ENCODE assay signal across 25 cellular contexts in the genomic region with DNA sequence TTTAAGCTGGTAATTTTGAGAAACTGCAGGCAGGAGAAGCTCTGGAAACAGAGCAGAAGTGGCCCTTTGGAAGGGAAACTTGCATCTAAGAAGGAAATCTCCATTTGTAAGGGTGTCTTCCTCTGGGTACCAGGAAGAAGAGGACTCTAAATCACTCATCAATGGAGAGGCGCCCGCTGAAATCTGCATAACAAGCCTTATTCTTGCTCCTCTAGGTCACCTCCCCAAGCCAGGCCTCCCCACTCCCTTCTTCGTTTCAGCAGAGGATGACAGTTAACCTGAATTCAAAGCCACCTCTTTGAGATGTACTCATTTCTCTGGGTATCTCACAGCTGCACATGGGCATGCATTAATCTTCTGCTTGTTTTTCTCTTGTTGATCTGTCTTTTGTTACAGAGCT. TPM values are rescaled to one million over a fixed set of nuclear protein-coding genes. Genes with fewer than 3 reads are reported as not detected.
"Had no signal": no experiment of that assay in that cellular context is flagged by ENCODE, and none has a peak within 500 bp of the region (broad histone marks: within the 10 kb centered on the region; RNA-seq: fewer than 3 reads in every experiment).

No MANE protein-coding gene starts in this region.

- H3K9me3 ChIP-seq: lower lobe of right lung, tibial artery had no signal

- H3K27ac ChIP-seq: foreskin keratinocyte, lower lobe of right lung, tibial artery, VCaP had no signal

- H3K4me1 ChIP-seq: foreskin keratinocyte, lower lobe of right lung, tibial artery had no signal

- H3K4me1 Mint-ChIP-seq: activated naive CD8-positive, alpha-beta T cell treated with anti-CD3 and anti-CD28 coated beads, Interleukin-2, amount 50 U/mL, for 24 hours; immature natural killer cell; stimulated activated effector memory CD8-positive, alpha-beta T cell treated with anti-CD3 and anti-CD28 coated beads, Interleukin-12 subunit alpha, Interleukin-12 subunit beta, amount 100 ng/mL, for 72 hours; stimulated activated naive CD8-positive, alpha-beta T cell treated with anti-CD3 and anti-CD28 coated beads, Interleukin-15, amount 100 ng/mL, for 72 hours had no signal

- DNase-seq: activated CD4-positive, alpha-beta T cell treated with anti-CD3 and anti-CD28 coated beads for 1 hour; activated CD4-positive, alpha-beta T cell treated with anti-CD3 and anti-CD28 coated beads, Interleukin-2, amount 50 U/mL, for 1 hour; activated CD8-positive, alpha-beta T cell treated with anti-CD3 and anti-CD28 coated beads, Interleukin-2, amount 10 ng/mL, durations not matched to agents 7 days and 5 days; activated gamma-delta T cell; activated naive CD4-positive, alpha-beta T cell treated with anti-CD3 and anti-CD28 coated beads, Interleukin-2, amount 50 U/mL, for 16 hours; activated naive CD8-positive, alpha-beta T cell treated with anti-CD3 and anti-CD28 coated beads, Interleukin-2, amount 50 U/mL, for 24 hours; erythroblast; foreskin keratinocyte; immature natural killer cell; lower lobe of right lung; naive B cell; posterior cingulate gyrus; small intestine; stimulated activated CD4-positive, alpha-beta T cell treated with anti-CD3 and anti-CD28 coated beads, Interleukin-2, amount 100 ng/mL, for 24 hours; stimulated activated naive CD8-positive, alpha-beta T cell treated with anti-CD3 and anti-CD28 coated beads, Interleukin-15, amount 100 ng/mL, for 72 hours; tibial artery had no signal

- H3K27ac Mint-ChIP-seq: activated CD8-positive, alpha-beta T cell treated with anti-CD3 and anti-CD28 coated beads, Interleukin-2, amount 10 ng/mL, durations not matched to agents 7 days and 5 days; activated naive CD8-positive, alpha-beta T cell treated with anti-CD3 and anti-CD28 coated beads, Interleukin-2, amount 50 U/mL, for 24 hours; activated T-helper 1 cell treated with anti-CD3 and anti-CD28 coated beads, Interleukin-12 subunit alpha, Interleukin-12 subunit beta, Interleukin-2, Interleukin-4 antibody, amounts not matched to agents 30 ng/mL and 10 ng/mL and 1 ng/mL, durations not matched to agents 14 hours and 24 hours and 36 hours; brain; immature natural killer cell; naive B cell; stimulated activated effector memory CD8-positive, alpha-beta T cell treated with anti-CD3 and anti-CD28 coated beads, Interleukin-12 subunit alpha, Interleukin-12 subunit beta, amount 100 ng/mL, for 72 hours; stimulated activated naive CD8-positive, alpha-beta T cell treated with anti-CD3 and anti-CD28 coated beads, Interleukin-15, amount 100 ng/mL, for 72 hours; T-helper 2 cell treated with Interferon-gamma antibody and Interleukin-4, amounts not matched to agents 5 μg/mL and 100 μg/mL, for 36 hours had no signal

- H3K36me3 ChIP-seq: lower lobe of right lung, tibial artery had no signal

- H3K27me3 Mint-ChIP-seq: activated naive CD8-positive, alpha-beta T cell treated with anti-CD3 and anti-CD28 coated beads, Interleukin-2, amount 50 U/mL, for 24 hours; brain; naive B cell had no signal

- ATAC-seq: activated CD8-positive, alpha-beta T cell treated with anti-CD3 and anti-CD28 coated beads, Interleukin-2, amount 10 ng/mL, durations not matched to agents 7 days and 5 days; activated naive CD8-positive, alpha-beta T cell treated with anti-CD3 and anti-CD28 coated beads, Interleukin-2, amount 50 U/mL, for 24 hours; foreskin keratinocyte; left lobe of liver; lower lobe of right lung; sciatic nerve; stimulated activated effector memory CD8-positive, alpha-beta T cell treated with anti-CD3 and anti-CD28 coated beads, Interleukin-12 subunit alpha, Interleukin-12 subunit beta, amount 100 ng/mL, for 72 hours; stimulated activated naive CD8-positive, alpha-beta T cell treated with anti-CD3 and anti-CD28 coated beads, Interleukin-15, amount 100 ng/mL, for 72 hours had no signal

- H3K4me3 ChIP-seq: lower lobe of right lung, tibial artery had no signal

- H3K27me3 ChIP-seq: foreskin keratinocyte, tibial artery had no signal

- H3K36me3 Mint-ChIP-seq: brain; naive B cell; stimulated activated effector memory CD8-positive, alpha-beta T cell treated with anti-CD3 and anti-CD28 coated beads, Interleukin-12 subunit alpha, Interleukin-12 subunit beta, amount 100 ng/mL, for 72 hours had no signal

- H3K4me3 Mint-ChIP-seq: activated CD8-positive, alpha-beta T cell treated with anti-CD3 and anti-CD28 coated beads, Interleukin-2, amount 10 ng/mL, durations not matched to agents 7 days and 5 days; activated naive CD8-positive, alpha-beta T cell treated with anti-CD3 and anti-CD28 coated beads, Interleukin-2, amount 50 U/mL, for 24 hours; activated T-helper 1 cell treated with anti-CD3 and anti-CD28 coated beads, Interleukin-12 subunit alpha, Interleukin-12 subunit beta, Interleukin-2, Interleukin-4 antibody, amounts not matched to agents 30 ng/mL and 10 ng/mL and 1 ng/mL, durations not matched to agents 14 hours and 24 hours and 36 hours; brain; immature natural killer cell; neural crest cell; stimulated activated effector memory CD8-positive, alpha-beta T cell treated with anti-CD3 and anti-CD28 coated beads, Interleukin-12 subunit alpha, Interleukin-12 subunit beta, amount 100 ng/mL, for 72 hours; stimulated activated naive CD8-positive, alpha-beta T cell treated with anti-CD3 and anti-CD28 coated beads, Interleukin-15, amount 100 ng/mL, for 72 hours; T-helper 2 cell treated with Interferon-gamma antibody and Interleukin-4, amounts not matched to agents 5 μg/mL and 100 μg/mL, for 36 hours had no signal

RNA-seq across cellular contexts. Expression of gene GABRB3, which starts 51.6 kb away (rescaled TPM):
- total RNA-seq: activated T-helper 1 cell treated with anti-CD3 and anti-CD28 coated beads, Interleukin-12 subunit alpha, Interleukin-12 subunit beta, Interleukin-2, Interleukin-4 antibody, amounts not matched to agents 30 ng/mL and 10 ng/mL and 1 ng/mL, durations not matched to agents 14 hours and 24 hours and 36 hours; glomerular endothelial cell had no signal
- polyA plus RNA-seq: immature natural killer cell had no signal
